In the genomic region with DNA sequence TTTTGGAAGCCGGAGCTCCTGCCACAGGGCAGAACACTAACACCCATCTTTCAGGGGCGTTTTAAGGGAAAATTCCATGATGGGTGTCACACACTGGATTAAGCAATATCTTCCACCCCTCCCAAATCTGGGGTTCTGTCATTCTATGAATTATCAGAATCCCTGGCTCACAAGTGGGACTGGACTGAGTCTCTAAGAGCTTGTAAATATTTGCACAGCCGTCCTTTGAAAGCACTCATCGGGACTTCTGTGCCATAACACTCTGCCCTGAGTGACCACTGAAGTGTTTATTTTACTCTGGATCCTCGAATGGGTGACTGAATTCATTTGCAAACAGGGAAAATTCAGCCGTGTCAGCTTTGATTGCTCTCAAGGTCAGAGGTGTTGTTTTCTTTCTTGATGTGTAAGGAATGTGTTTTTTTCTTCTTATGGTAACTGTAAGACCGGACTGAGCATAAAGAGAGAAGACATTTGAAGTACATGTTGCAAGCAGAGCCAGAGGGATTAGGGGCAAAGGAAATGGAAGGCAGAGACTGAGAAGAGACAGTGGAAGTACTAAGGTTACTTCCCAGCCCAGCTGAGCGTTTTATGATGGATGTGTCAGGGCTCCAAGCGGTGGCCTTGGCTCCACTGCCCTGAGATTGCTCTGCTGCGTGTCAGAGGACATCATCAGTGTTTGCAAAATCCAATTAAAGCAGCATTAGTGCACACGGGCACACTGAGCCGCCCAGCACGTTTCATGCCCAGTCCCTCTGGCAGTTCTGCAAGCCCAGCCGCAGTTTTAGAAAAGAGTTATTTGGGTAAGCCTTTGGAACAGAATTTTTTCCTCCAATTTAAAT, we compare ENCODE assay signal across 11 cellular contexts. TPM values are rescaled to one million over a fixed set of nuclear protein-coding genes. Genes with fewer than 3 reads are reported as not detected.
A peak's percentile ranks its signal among the peaks of the same experiment; 100 is the strongest.
DNase-seq lines count a peak whose midpoint lies in the region; ATAC-seq and TF ChIP-seq lines count a peak whose summit lies in the region.
"Had no signal": no experiment of that assay in that cellular context is flagged by ENCODE, and none has a peak within 500 bp of the region (broad histone marks: within the 10 kb centered on the region; RNA-seq: fewer than 3 reads in every experiment).

No MANE protein-coding gene starts in this region.

- CTCF ChIA-PET in OCI-LY7 (lab: Charles Lee; ENCODE audit: unreplicated experiment) = no interaction called here

- no peaks in the 10 kb centered on the region for H4K20me1 ChIP-seq in OCI-LY7 (ENCODE audit: insufficient read depth, low read length)

- ATAC-seq in Right ventricle myocardium superior (ENCODE audit: poor library complexity) = peak; percentile 48
- peak; percentile 87 for ATAC-seq in lower lobe of right lung
- no peak for ATAC-seq in stimulated activated naive CD8-positive, alpha-beta T cell treated with anti-CD3 and anti-CD28 coated beads, Interleukin-15, amount 100 ng/mL, for 72 hours

- H3K36me3 ChIP-seq in right atrium auricular region = no peaks in the 10 kb centered on the region
- no peaks in the 10 kb centered on the region for H3K36me3 ChIP-seq in lower lobe of right lung
- H3K36me3 ChIP-seq in OCI-LY7 (ENCODE audit: insufficient read depth, low read length) = no peaks in the 10 kb centered on the region

- no peak overlapping the region for H3K4me3 Mint-ChIP-seq in stimulated activated naive CD8-positive, alpha-beta T cell treated with anti-CD3 and anti-CD28 coated beads, Interleukin-15, amount 100 ng/mL, for 72 hours
- H3K4me3 Mint-ChIP-seq: immature natural killer cell had no signal

- H3K27me3 Mint-ChIP-seq in stimulated activated naive CD8-positive, alpha-beta T cell treated with anti-CD3 and anti-CD28 coated beads, Interleukin-15, amount 100 ng/mL, for 72 hours = peaks cover 39% of the 10 kb centered on the region

- no peaks in the 10 kb centered on the region for H3K9me2 ChIP-seq in OCI-LY7 (ENCODE audit: insufficient read depth, low read length)

- no peaks in the 10 kb centered on the region for H3K27me3 ChIP-seq in right atrium auricular region
- no peaks in the 10 kb centered on the region for H3K27me3 ChIP-seq in lower lobe of right lung (ENCODE audit: low read depth)

- H2AFZ ChIP-seq in OCI-LY7 (ENCODE audit: low read length) = no peak overlapping the region

- no peak overlapping the region for H3K4me3 ChIP-seq in right atrium auricular region
- H3K4me3 ChIP-seq in WI38 (ENCODE audit: low read depth, low read length) = peak overlapping the region; percentile 14
- peak overlapping the region; percentile 7 for H3K4me3 ChIP-seq in lower lobe of right lung
- H3K4me3 ChIP-seq in OCI-LY7 (ENCODE audit: low read depth, low read length, poor library complexity, severe bottlenecking) = no peak overlapping the region

- H3K4me1 ChIP-seq in right atrium auricular region = no peaks in the 10 kb centered on the region
- H3K4me1 ChIP-seq in lower lobe of right lung = peaks cover 42% of the 10 kb centered on the region
- H3K4me1 ChIP-seq in OCI-LY7 (ENCODE audit: insufficient read depth, low read length, poor library complexity, severe bottlenecking) = no peaks in the 10 kb centered on the region

- H3K27ac ChIP-seq in right atrium auricular region = no peak overlapping the region
- H3K27ac ChIP-seq in lower lobe of right lung = peak overlapping the region; percentile 74
- no peak overlapping the region for H3K27ac ChIP-seq in OCI-LY7 (ENCODE audit: low read depth, low read length, poor library complexity, severe bottlenecking)

- TF ChIP-seq CTCF in right atrium auricular region (IDR thresholded peaks at IDR 0.05) (no peak), WI38 (IDR thresholded peaks at IDR 0.05; ENCODE audit: low read depth, low read length) (no peak), lower lobe of right lung (IDR thresholded peaks at IDR 0.05) (no peak), OCI-LY7 (conservative IDR thresholded peaks at IDR 0.05; ENCODE audit: low read length) (no peak)

- intact Hi-C loops in Right ventricle myocardium superior (cut with DNase I) = no loop called here
- intact Hi-C loops in lower lobe of right lung (cut with DNase I) = no loop called here
- intact Hi-C loops in OCI-LY7 (cut with micrococcal nuclease; ENCODE audit: unreplicated experiment) = no loop called here

- H3K4me1 Mint-ChIP-seq in stimulated activated naive CD8-positive, alpha-beta T cell treated with anti-CD3 and anti-CD28 coated beads, Interleukin-15, amount 100 ng/mL, for 72 hours = peaks cover 8% of the 10 kb centered on the region
- H3K4me1 Mint-ChIP-seq: immature natural killer cell had no signal

- no peak overlapping the region for H3K27ac Mint-ChIP-seq in stimulated activated naive CD8-positive, alpha-beta T cell treated with anti-CD3 and anti-CD28 coated beads, Interleukin-15, amount 100 ng/mL, for 72 hours
- H3K27ac Mint-ChIP-seq: immature natural killer cell had no signal

- H3K4me2 ChIP-seq in OCI-LY7 (ENCODE audit: low read length) = no peak overlapping the region

- POLR2A ChIA-PET in OCI-LY7 (lab: Charles Lee) = interaction anchor here (0.6 kb wide), 1 partner anchor 729 kb away, joined by 3 read pairs; no protein-coding TSS in a partner anchor

- no TSS peak for BruUV-seq in OCI-LY7 (replicated peaks; lab: Mats Ljungman, UMichigan)

- H3K79me2 ChIP-seq in OCI-LY7 (ENCODE audit: insufficient read depth, low read depth, low read length) = no peaks in the 10 kb centered on the region

- H3K9me3 ChIP-seq in right atrium auricular region (no peaks in the 10 kb centered on the region), lower lobe of right lung (no peaks in the 10 kb centered on the region), OCI-LY7 (ENCODE audit: low read length) (no peaks in the 10 kb centered on the region)

- DNase-seq in Right ventricle myocardium superior = no peak
- DNase-seq in right atrium auricular region (ENCODE audit: low spot score) = no peak
- no peak for DNase-seq in lower lobe of right lung
- DNase-seq in stimulated activated naive CD8-positive, alpha-beta T cell treated with anti-CD3 and anti-CD28 coated beads, Interleukin-15, amount 100 ng/mL, for 72 hours = no peak
- no peak for DNase-seq in NOMO-1 (lab: John Stamatoyannopoulos, UW; ENCODE audit: unreplicated experiment in 2 of 2)
- DNase-seq in NCI-H2081 treated with DMSO at 0.1 percent for 48 hours (lab: John Stamatoyannopoulos, UW) = no peak
- no peak for DNase-seq in OCI-LY7 (ENCODE audit: low spot score)
- DNase-seq: activated CD4-positive, CD25-positive, alpha-beta regulatory T cell; immature natural killer cell; NCI-H1436 treated with DMSO at 0.1 percent for 48 hours had no signal

- peaks cover 0 to 14% of the 10 kb centered on the region in 2 donors for H3K9me3 Mint-ChIP-seq in stimulated activated naive CD8-positive, alpha-beta T cell treated with anti-CD3 and anti-CD28 coated beads, Interleukin-15, amount 100 ng/mL, for 72 hours
- H3K9me3 Mint-ChIP-seq: immature natural killer cell had no signal

RNA-seq across cellular contexts. Expression of a gene that starts 17.7 kb away (rescaled TPM):
- total RNA-seq in Right ventricle myocardium superior = 24.7 TPM
- 10 to 100 TPM; 14.4 to 14.6 TPM for total RNA-seq in right atrium auricular region
- total RNA-seq in lower lobe of right lung = 28.9 TPM
- 61.0 and 82.0 TPM in 2 replicates for total RNA-seq in OCI-LY7 (2014; rRNA removed; shearing (Covaris generic))
- 92.9 and 108 TPM in 2 replicates for total RNA-seq in OCI-LY7 (2022)

RNA-seq across cellular contexts. Expression of a gene that starts 39.0 kb away (rescaled TPM):
- 59.9 TPM for total RNA-seq in Right ventricle myocardium superior
- total RNA-seq in right atrium auricular region = 10 to 100 TPM; 24.2 to 26.1 TPM
- 114 TPM for total RNA-seq in lower lobe of right lung
- 64.8 and 68.3 TPM in 2 replicates for total RNA-seq in OCI-LY7 (2014; rRNA removed; shearing (Covaris generic))
- total RNA-seq in OCI-LY7 (2022) = 135 and 143 TPM in 2 replicates

RNA-seq across cellular contexts. Expression of a gene that starts 55.1 kb away (rescaled TPM):
- total RNA-seq in Right ventricle myocardium superior (0.16 TPM), right atrium auricular region (under 1 TPM in 1 of 2 donors, not detected in 1; 0.24 TPM), lower lobe of right lung (not detected), OCI-LY7 (2022) (not detected in 2 replicates)
- not detected in 2 replicates for total RNA-seq in OCI-LY7 (2014; rRNA removed; shearing (Covaris generic))

Comparison
In these comparisons a context has a peak if more than half of its experiments do, and no peak if none do; other contexts are left out.
1. H3K4me3 ChIP-seq: peak in WI38 (single experiment) and lower lobe of right lung (single experiment); none in right atrium auricular region (0 of 2) and OCI-LY7 (single experiment).